In genomic region chr20:14824996-14825395, GRCh38 we compare ENCODE assay signal across 1 cellular context.
TF ChIP-seq lines count a peak whose summit lies in the region.

No MANE protein-coding gene starts in this region.

TF ChIP-seq in GM23338, 12 proteins besides CTCF, POLR2A, EP300 and RAD21 (continued from another document):
- TF ChIP-seq, protein P1, sequence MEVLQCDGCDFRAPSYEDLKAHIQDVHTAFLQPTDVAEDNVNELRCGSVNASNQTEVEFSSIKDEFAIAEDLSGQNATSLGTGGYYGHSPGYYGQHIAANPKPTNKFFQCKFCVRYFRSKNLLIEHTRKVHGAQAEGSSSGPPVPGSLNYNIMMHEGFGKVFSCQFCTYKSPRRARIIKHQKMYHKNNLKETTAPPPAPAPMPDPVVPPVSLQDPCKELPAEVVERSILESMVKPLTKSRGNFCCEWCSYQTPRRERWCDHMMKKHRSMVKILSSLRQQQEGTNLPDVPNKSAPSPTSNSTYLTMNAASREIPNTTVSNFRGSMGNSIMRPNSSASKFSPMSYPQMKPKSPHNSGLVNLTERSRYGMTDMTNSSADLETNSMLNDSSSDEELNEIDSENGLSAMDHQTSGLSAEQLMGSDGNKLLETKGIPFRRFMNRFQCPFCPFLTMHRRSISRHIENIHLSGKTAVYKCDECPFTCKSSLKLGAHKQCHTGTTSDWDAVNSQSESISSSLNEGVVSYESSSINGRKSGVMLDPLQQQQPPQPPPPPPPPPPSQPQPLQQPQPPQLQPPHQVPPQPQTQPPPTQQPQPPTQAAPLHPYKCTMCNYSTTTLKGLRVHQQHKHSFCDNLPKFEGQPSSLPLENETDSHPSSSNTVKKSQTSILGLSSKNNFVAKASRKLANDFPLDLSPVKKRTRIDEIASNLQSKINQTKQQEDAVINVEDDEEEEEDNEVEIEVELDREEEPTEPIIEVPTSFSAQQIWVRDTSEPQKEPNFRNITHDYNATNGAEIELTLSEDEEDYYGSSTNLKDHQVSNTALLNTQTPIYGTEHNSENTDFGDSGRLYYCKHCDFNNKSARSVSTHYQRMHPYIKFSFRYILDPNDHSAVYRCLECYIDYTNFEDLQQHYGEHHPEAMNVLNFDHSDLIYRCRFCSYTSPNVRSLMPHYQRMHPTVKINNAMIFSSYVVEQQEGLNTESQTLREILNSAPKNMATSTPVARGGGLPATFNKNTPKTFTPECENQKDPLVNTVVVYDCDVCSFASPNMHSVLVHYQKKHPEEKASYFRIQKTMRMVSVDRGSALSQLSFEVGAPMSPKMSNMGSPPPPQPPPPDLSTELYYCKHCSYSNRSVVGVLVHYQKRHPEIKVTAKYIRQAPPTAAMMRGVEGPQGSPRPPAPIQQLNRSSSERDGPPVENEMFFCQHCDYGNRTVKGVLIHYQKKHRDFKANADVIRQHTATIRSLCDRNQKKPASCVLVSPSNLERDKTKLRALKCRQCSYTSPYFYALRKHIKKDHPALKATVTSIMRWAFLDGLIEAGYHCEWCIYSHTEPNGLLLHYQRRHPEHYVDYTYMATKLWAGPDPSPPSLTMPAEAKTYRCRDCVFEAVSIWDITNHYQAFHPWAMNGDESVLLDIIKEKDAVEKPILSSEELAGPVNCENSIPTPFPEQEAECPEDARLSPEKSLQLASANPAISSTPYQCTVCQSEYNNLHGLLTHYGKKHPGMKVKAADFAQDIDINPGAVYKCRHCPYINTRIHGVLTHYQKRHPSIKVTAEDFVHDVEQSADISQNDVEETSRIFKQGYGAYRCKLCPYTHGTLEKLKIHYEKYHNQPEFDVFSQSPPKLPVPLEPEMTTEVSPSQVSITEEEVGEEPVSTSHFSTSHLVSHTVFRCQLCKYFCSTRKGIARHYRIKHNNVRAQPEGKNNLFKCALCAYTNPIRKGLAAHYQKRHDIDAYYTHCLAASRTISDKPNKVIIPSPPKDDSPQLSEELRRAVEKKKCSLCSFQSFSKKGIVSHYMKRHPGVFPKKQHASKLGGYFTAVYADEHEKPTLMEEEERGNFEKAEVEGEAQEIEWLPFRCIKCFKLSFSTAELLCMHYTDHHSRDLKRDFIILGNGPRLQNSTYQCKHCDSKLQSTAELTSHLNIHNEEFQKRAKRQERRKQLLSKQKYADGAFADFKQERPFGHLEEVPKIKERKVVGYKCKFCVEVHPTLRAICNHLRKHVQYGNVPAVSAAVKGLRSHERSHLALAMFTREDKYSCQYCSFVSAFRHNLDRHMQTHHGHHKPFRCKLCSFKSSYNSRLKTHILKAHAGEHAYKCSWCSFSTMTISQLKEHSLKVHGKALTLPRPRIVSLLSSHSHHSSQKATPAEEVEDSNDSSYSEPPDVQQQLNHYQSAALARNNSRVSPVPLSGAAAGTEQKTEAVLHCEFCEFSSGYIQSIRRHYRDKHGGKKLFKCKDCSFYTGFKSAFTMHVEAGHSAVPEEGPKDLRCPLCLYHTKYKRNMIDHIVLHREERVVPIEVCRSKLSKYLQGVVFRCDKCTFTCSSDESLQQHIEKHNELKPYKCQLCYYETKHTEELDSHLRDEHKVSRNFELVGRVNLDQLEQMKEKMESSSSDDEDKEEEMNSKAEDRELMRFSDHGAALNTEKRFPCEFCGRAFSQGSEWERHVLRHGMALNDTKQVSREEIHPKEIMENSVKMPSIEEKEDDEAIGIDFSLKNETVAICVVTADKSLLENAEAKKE (CRISPR knock-in tag; IDR thresholded peaks at IDR 0.05) = no peak
- no peak for TF ChIP-seq EZH2 (IDR thresholded peaks at IDR 0.05; ENCODE audit: low read depth, unreplicated experiment)
- no peak for TF ChIP-seq CREB1 (CRISPR knock-in tag; IDR thresholded peaks at IDR 0.05; ENCODE audit: low read depth)
- no peak for TF ChIP-seq REST (IDR thresholded peaks at IDR 0.05; ENCODE audit: unreplicated experiment)
- no peak for TF ChIP-seq NANOG (IDR thresholded peaks at IDR 0.05; ENCODE audit: borderline replicate concordance)
- TF ChIP-seq JUNB (IDR thresholded peaks at IDR 0.05; ENCODE audit: unreplicated experiment) = no peak
- no peak for TF ChIP-seq ZNF114 (CRISPR knock-in tag; IDR thresholded peaks at IDR 0.05)
- TF ChIP-seq EZH2phosphoT487 (IDR thresholded peaks at IDR 0.05; ENCODE audit: unreplicated experiment) = no peak
TF ChIP-seq in GM23338: peak in this region for 0.
